Comparison of ENCODE assay signal across 1 cellular context in genomic region chr17:78360371-78361226, GRCh38.
A peak's percentile ranks its signal among the peaks of the same experiment; 100 is the strongest.
TF ChIP-seq lines count a peak whose summit lies in the region.

No MANE protein-coding gene starts in this region.

TF ChIP-seq in WTC11, 78 proteins besides CTCF, POLR2A, EP300 and RAD21 (continued from another document):
- TF ChIP-seq E2F5 (CRISPR knock-in tag; IDR thresholded peaks at IDR 0.05) (peak; percentile 59; the same call in 1 of the 2 replicates), KAT7 (CRISPR knock-in tag; IDR thresholded peaks at IDR 0.05; ENCODE audit: borderline replicate concordance) (0 out of 2 replicates have a peak, but pooled peaks have one; percentile 31), CREB1 (CRISPR knock-in tag; IDR thresholded peaks at IDR 0.05) (0 out of 2 replicates have a peak, but pooled peaks have one; percentile 61), ZNF317 (CRISPR knock-in tag; IDR thresholded peaks at IDR 0.05; ENCODE audit: borderline replicate concordance, low read depth) (0 out of 2 replicates have a peak, but pooled peaks have one; percentile 14), E2F4 (CRISPR knock-in tag; IDR thresholded peaks at IDR 0.05; ENCODE audit: borderline replicate concordance, low read depth) (no peak), GABPB1 (CRISPR knock-in tag; IDR thresholded peaks at IDR 0.05) (peak; percentile 66), ARID4B (CRISPR knock-in tag; IDR thresholded peaks at IDR 0.05; ENCODE audit: borderline replicate concordance) (peak; percentile 64; the same call in 1 of the 2 replicates), PRRX2 (CRISPR knock-in tag; IDR thresholded peaks at IDR 0.05) (0 out of 2 replicates have a peak, but pooled peaks have one; percentile 33), SP1 (CRISPR knock-in tag; conservative IDR thresholded peaks at IDR 0.05) (peak; percentile 55; the same call in 1 of the 2 replicates), ZNF423 (CRISPR knock-in tag; IDR thresholded peaks at IDR 0.05) (peak; percentile 40; the same call in 1 of the 2 replicates), HMGXB4 (CRISPR knock-in tag; IDR thresholded peaks at IDR 0.05) (peak; percentile 97), MLX (CRISPR knock-in tag; IDR thresholded peaks at IDR 0.05) (0 out of 2 replicates have a peak, but pooled peaks have one; percentile 45), ATF6 (CRISPR knock-in tag; IDR thresholded peaks at IDR 0.05) (no peak), NFATC4 (CRISPR knock-in tag; IDR thresholded peaks at IDR 0.05) (no peak), FOXP4 (CRISPR knock-in tag; IDR thresholded peaks at IDR 0.05) (0 out of 2 replicates have a peak, but pooled peaks have one; percentile 32), ZSCAN18 (CRISPR knock-in tag; IDR thresholded peaks at IDR 0.05) (no peak), ZNF121 (CRISPR knock-in tag; IDR thresholded peaks at IDR 0.05) (peak; percentile 84), ETV6 (CRISPR knock-in tag; IDR thresholded peaks at IDR 0.05) (peak; percentile 85)
TF ChIP-seq in WTC11: peak in this region for 19.
